Comparison of ENCODE assay signal across 15 cellular contexts in genomic region chr6:150314230-150315188, GRCh38. TPM values are rescaled to one million over a fixed set of nuclear protein-coding genes. Genes with fewer than 3 reads are reported as not detected.
"Had no signal": no experiment of that assay in that cellular context is flagged by ENCODE, and none has a peak within 500 bp of the region (broad histone marks: within the 10 kb centered on the region; RNA-seq: fewer than 3 reads in every experiment).

No MANE protein-coding gene starts in this region.

- H3K36me3 ChIP-seq: ascending aorta, esophagus squamous epithelium, transverse colon, WERI-Rb-1 had no signal

- ATAC-seq: mucosa of descending colon; naive thymus-derived CD8-positive, alpha-beta T cell; right cardiac atrium; stimulated activated naive B cell treated with anti-CD40 and anti-IgM and Interleukin-4, amounts not matched to agents 10 μg/mL and 1 μg/mL and 100 μg/mL, for 72 hours had no signal

- H3K4me1 ChIP-seq: ascending aorta, esophagus squamous epithelium, transverse colon had no signal

- H3K27me3 ChIP-seq: ascending aorta, transverse colon had no signal

- H3K27ac ChIP-seq: ascending aorta, esophagus squamous epithelium, transverse colon, WERI-Rb-1 had no signal

- H3K9me3 ChIP-seq: ascending aorta, esophagus squamous epithelium, mucosa of descending colon, transverse colon had no signal

- H3K4me3 ChIP-seq: ascending aorta, esophagus squamous epithelium, mucosa of descending colon, smooth muscle cell, transverse colon had no signal

- DNase-seq: activated CD4-positive, alpha-beta T cell treated with anti-CD3 and anti-CD28 coated beads for 4 hours; activated naive CD4-positive, alpha-beta T cell; esophagus squamous epithelium; foreskin fibroblast; immature natural killer cell; mucosa of descending colon; naive thymus-derived CD8-positive, alpha-beta T cell; right cardiac atrium; stimulated activated naive B cell treated with anti-CD40 and anti-IgM and Interleukin-4, amounts not matched to agents 10 μg/mL and 1 μg/mL and 100 μg/mL, for 72 hours; transverse colon; WERI-Rb-1 had no signal

RNA-seq across cellular contexts. Expression of gene IYD, which starts 54.3 kb away (rescaled TPM):
- total RNA-seq: activated T-helper 1 cell treated with anti-CD3 and anti-CD28 coated beads, Interleukin-12 subunit alpha, Interleukin-12 subunit beta, Interleukin-2, Interleukin-4 antibody, amounts not matched to agents 30 ng/mL and 10 ng/mL and 1 ng/mL, durations not matched to agents 14 hours and 24 hours and 36 hours; esophagus squamous epithelium; naive thymus-derived CD8-positive, alpha-beta T cell; posterior vena cava; right cardiac atrium; smooth muscle cell had no signal
